In the genomic region with DNA sequence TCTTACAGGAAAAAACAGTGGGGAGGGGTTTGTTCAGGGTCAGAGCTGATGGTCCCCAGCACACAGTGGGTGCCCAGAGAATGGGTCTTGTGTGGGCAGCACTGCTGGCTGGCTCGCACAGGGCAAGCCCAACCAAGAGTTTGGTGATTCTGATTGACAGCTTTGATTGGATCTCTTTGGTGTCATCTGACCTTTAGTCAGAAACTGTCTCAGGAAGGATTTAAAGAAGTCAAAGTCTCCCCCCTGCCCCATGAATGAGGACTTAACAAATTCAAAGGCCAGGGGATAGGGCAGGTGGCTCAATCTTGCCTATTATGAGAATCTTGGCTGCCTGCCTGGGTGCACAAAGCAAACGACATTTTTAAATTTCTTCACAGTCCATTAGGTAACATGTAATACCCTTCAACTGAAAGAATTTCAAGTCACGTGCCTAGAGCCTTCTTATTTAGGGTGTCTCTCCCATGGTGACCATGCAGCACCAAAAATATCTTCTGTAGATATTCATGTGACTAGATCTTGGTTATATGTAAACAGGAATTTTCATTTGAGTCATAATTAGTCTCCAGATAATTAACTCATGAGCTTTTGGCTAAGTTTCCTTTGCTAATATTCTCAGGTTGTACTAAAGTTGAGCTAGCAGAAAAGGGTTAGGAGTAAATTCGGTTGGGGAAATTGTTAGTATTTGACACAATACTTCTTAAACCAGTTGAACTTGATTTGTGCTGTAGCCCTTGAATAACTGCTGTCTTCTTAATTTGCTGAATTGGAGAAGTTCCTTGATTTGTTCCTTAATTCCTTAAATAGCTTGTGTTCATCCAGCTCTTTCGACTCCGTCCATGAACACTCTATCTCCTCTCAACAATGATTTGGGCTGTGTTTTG, we compare ENCODE assay signal across 9 cellular contexts. TPM values are rescaled to one million over a fixed set of nuclear protein-coding genes. Genes with fewer than 3 reads are reported as not detected.
DNase-seq lines count a peak whose midpoint lies in the region; ATAC-seq and TF ChIP-seq lines count a peak whose summit lies in the region.
"Had no signal": no experiment of that assay in that cellular context is flagged by ENCODE, and none has a peak within 500 bp of the region (broad histone marks: within the 10 kb centered on the region; RNA-seq: fewer than 3 reads in every experiment).

No MANE protein-coding gene starts in this region.

- peak; percentile 75 for ATAC-seq in HG02759 (IDR thresholded peaks at IDR 0.05; ENCODE audit: unreplicated experiment)
- ATAC-seq in thoracic aorta (ENCODE audit: insufficient number of reproducible peaks, low FRiP score, low read depth) = no peak

- H3K36me3 ChIP-seq in OCI-LY3 (replicated peaks; ENCODE audit: low read depth, low read length) (no peaks in the 10 kb centered on the region), thoracic aorta (no peaks in the 10 kb centered on the region), smooth muscle cell (ENCODE audit: low read depth) (no peaks in the 10 kb centered on the region)

- H3K4me1 ChIP-seq in OCI-LY3 (ENCODE audit: low read length) (peaks cover 24% of the 10 kb centered on the region), thoracic aorta (ENCODE audit: control insufficient read depth in 1 of 2, low read depth in 2 of 2) (peaks cover 9 to 43% of the 10 kb centered on the region in 2 donors), smooth muscle cell (ENCODE audit: low read depth) (no peaks in the 10 kb centered on the region)

- H3K27me3 ChIP-seq in OCI-LY3 (ENCODE audit: low read depth, low read length) (no peaks in the 10 kb centered on the region), thoracic aorta (replicated peaks; ENCODE audit: insufficient read depth) (no peaks in the 10 kb centered on the region), smooth muscle cell (ENCODE audit: low read depth) (no peaks in the 10 kb centered on the region)

- H3K79me2 ChIP-seq in OCI-LY3 (ENCODE audit: low read length) = no peaks in the 10 kb centered on the region
- no peaks in the 10 kb centered on the region for H3K79me2 ChIP-seq in smooth muscle cell (ENCODE audit: low read depth)

- H3K9ac ChIP-seq in OCI-LY3 (ENCODE audit: low read length) (no peak overlapping the region), smooth muscle cell (ENCODE audit: low read depth) (no peak overlapping the region)

- TF ChIP-seq CTCF in OCI-LY3 (IDR thresholded peaks at IDR 0.05; ENCODE audit: low read depth, low read length) = no peak
- TF ChIP-seq CTCF in thoracic aorta (IDR thresholded peaks at IDR 0.05) = no peak
- no peak for TF ChIP-seq CTCF in smooth muscle cell (IDR thresholded peaks at IDR 0.05; ENCODE audit: borderline replicate concordance, insufficient read depth, poor library complexity, severe bottlenecking)

- H3K4me2 ChIP-seq in OCI-LY3 (ENCODE audit: low read length) (peak overlapping the region; percentile 54), smooth muscle cell (no peak overlapping the region)

- peak; percentile 54 for DNase-seq in glomerular visceral epithelial cell (ENCODE audit: extremely low spot score)
- no peak for DNase-seq in thoracic aorta (ENCODE audit: low spot score)
- no peak for DNase-seq in activated naive CD4-positive, alpha-beta T cell treated with anti-CD3 and anti-CD28 coated beads, Interleukin-2, amount 50 U/mL, for 16 hours
- DNase-seq in stimulated activated CD4-positive, alpha-beta T cell treated with anti-CD3 and anti-CD28 coated beads, Interleukin-4, amount 100 ng/mL, for 4 hours = no peak
- no peak for DNase-seq in smooth muscle cell (lab: John Stamatoyannopoulos, UW; ENCODE audit: unreplicated experiment)
- no peak for DNase-seq in RPMI8226
- DNase-seq: activated gamma-delta T cell had no signal

- H3F3A ChIP-seq in smooth muscle cell (ENCODE audit: low read depth) = no peaks in the 10 kb centered on the region

- 0 out of 2 replicates have a peak overlapping the region, but pooled peaks have one; percentile 22 for H3K4me3 ChIP-seq in OCI-LY3 (ENCODE audit: low read length)
- peak overlapping the region; percentile 4 for H3K4me3 ChIP-seq in thoracic aorta
- no peak overlapping the region for H3K4me3 ChIP-seq in smooth muscle cell

- H3K27ac ChIP-seq in OCI-LY3 (ENCODE audit: low read length) (peak overlapping the region; percentile 41), thoracic aorta (peak overlapping the region; percentile 3 to 71), smooth muscle cell (ENCODE audit: low read depth) (no peak overlapping the region)

- WGBS in smooth muscle cell (ENCODE audit: low lambda C conversion rate) = 91% methylated on average over 6 of the region's 6 CpGs

- H4K20me1 ChIP-seq in OCI-LY3 (ENCODE audit: insufficient read depth, low read length) (no peaks in the 10 kb centered on the region), smooth muscle cell (ENCODE audit: low read depth) (no peaks in the 10 kb centered on the region)

- H3K9me3 ChIP-seq in OCI-LY3 (ENCODE audit: insufficient read depth, low read length) (no peaks in the 10 kb centered on the region), thoracic aorta (no peaks in the 10 kb centered on the region), smooth muscle cell (replicated peaks; ENCODE audit: low read depth) (no peaks in the 10 kb centered on the region)

- peak overlapping the region; percentile 64 for H2AFZ ChIP-seq in OCI-LY3 (ENCODE audit: low read depth, low read length)
- H2AFZ ChIP-seq in smooth muscle cell (ENCODE audit: low read depth) = no peak overlapping the region

RNA-seq across cellular contexts. Expression of a gene that starts 54.5 kb away (rescaled TPM):
- total RNA-seq in thoracic aorta (100 to 1,000 TPM in 1 of 2 donors, 10 to 100 TPM in 1; 82.6 to 185 TPM), smooth muscle cell (116 and 145 TPM in 2 replicates)
- polyA plus RNA-seq in smooth muscle cell = 39.3 and 47.6 TPM in 2 replicates
